Comparison of ENCODE assay signal across 19 cellular contexts in genomic region chr15:66633851-66634250, GRCh38.
A peak's percentile ranks its signal among the peaks of the same experiment; 100 is the strongest.
DNase-seq lines count a peak whose midpoint lies in the region; ATAC-seq and TF ChIP-seq lines count a peak whose summit lies in the region.
"Had no signal": no experiment of that assay in that cellular context is flagged by ENCODE, and none has a peak within 500 bp of the region (broad histone marks: within the 10 kb centered on the region; RNA-seq: fewer than 3 reads in every experiment).

No MANE protein-coding gene starts in this region.

- no peaks in the 10 kb centered on the region for H3K36me3 Mint-ChIP-seq in dendritic cell treated with granulocyte-macrophage colony-stimulating factor and Interleukin-4, amounts not matched to agents 40 ng/mL and 50 ng/mL, for 4 days (ENCODE audit: low read depth)
- no peaks in the 10 kb centered on the region for H3K36me3 Mint-ChIP-seq in nephron (ENCODE audit: low read depth)

- H3K4me1 ChIP-seq in cardiac muscle cell (ENCODE audit: low read depth) = peaks cover 48% of the 10 kb centered on the region
- no peaks in the 10 kb centered on the region for H3K4me1 ChIP-seq in upper lobe of right lung
- H3K4me1 ChIP-seq: Peyer's patch had no signal

- no peak for DNase-seq in cardiac muscle cell (ENCODE audit: low read depth in 1 of 2, low spot score in 1 of 2)
- no peak for DNase-seq in cardiac septum (ENCODE audit: low spot score)
- DNase-seq in upper lobe of right lung = no peak
- DNase-seq in 8988T = no peak
- DNase-seq in NCI-H748 (lab: John Stamatoyannopoulos, UW; ENCODE audit: unreplicated experiment) = no peak
- DNase-seq: GF-D8, GOT3, HFFc6, IMR-90, Kasumi-1, MM.1S, NCI-H1092 treated with DMSO at 0.1 percent for 48 hours, NCI-H2081 treated with DMSO at 0.1 percent for 48 hours, NCI-H510A treated with DMSO at 0.1 percent for 48 hours had no signal

- no peak for TF ChIP-seq CTCF in cardiac muscle cell (IDR thresholded peaks at IDR 0.05; ENCODE audit: low read depth, low read length)
- no peak for TF ChIP-seq CTCF in nephron (IDR thresholded peaks at IDR 0.05; ENCODE audit: unreplicated experiment in 3 of 3)
- TF ChIP-seq CTCF in upper lobe of right lung (IDR thresholded peaks at IDR 0.05) = no peak

- H3K27ac Mint-ChIP-seq in dendritic cell treated with granulocyte-macrophage colony-stimulating factor and Interleukin-4, amounts not matched to agents 40 ng/mL and 50 ng/mL, for 4 days = peak overlapping the region; percentile 20
- H3K27ac Mint-ChIP-seq in nephron = peak overlapping the region; percentile 88 to 96 (median 88)
- H3K27ac Mint-ChIP-seq: HFFc6 had no signal

- no peaks in the 10 kb centered on the region for H3K9me3 ChIP-seq in cardiac muscle cell (ENCODE audit: low read depth)
- no peaks in the 10 kb centered on the region for H3K9me3 ChIP-seq in upper lobe of right lung
- H3K9me3 ChIP-seq: Peyer's patch had no signal

- H3K27ac ChIP-seq in cardiac muscle cell = peak overlapping the region; percentile 96
- peak overlapping the region; percentile 30 for H3K27ac ChIP-seq in upper lobe of right lung
- H3K27ac ChIP-seq: C4-2B, Peyer's patch had no signal

- no peaks in the 10 kb centered on the region for H3K27me3 ChIP-seq in cardiac muscle cell
- H3K27me3 ChIP-seq in upper lobe of right lung = no peaks in the 10 kb centered on the region
- H3K27me3 ChIP-seq: Peyer's patch had no signal

- no peak for ATAC-seq in upper lobe of right lung
- ATAC-seq: Right ventricle myocardium inferior had no signal

- no peaks in the 10 kb centered on the region for H3K36me3 ChIP-seq in cardiac muscle cell
- no peaks in the 10 kb centered on the region for H3K36me3 ChIP-seq in upper lobe of right lung
- H3K36me3 ChIP-seq: Peyer's patch had no signal

- peaks cover 6% of the 10 kb centered on the region for H3K27me3 Mint-ChIP-seq in dendritic cell treated with granulocyte-macrophage colony-stimulating factor and Interleukin-4, amounts not matched to agents 40 ng/mL and 50 ng/mL, for 4 days
- H3K27me3 Mint-ChIP-seq in nephron (ENCODE audit: low read depth) = peaks cover 3% of the 10 kb centered on the region

- H3K9me3 Mint-ChIP-seq in dendritic cell treated with granulocyte-macrophage colony-stimulating factor and Interleukin-4, amounts not matched to agents 40 ng/mL and 50 ng/mL, for 4 days = no peaks in the 10 kb centered on the region
- no peaks in the 10 kb centered on the region for H3K9me3 Mint-ChIP-seq in nephron
- H3K9me3 Mint-ChIP-seq: HFFc6 had no signal

- H3K4me1 Mint-ChIP-seq in dendritic cell treated with granulocyte-macrophage colony-stimulating factor and Interleukin-4, amounts not matched to agents 40 ng/mL and 50 ng/mL, for 4 days (ENCODE audit: low read depth) = peaks cover 44% of the 10 kb centered on the region
- peaks cover 50% of the 10 kb centered on the region for H3K4me1 Mint-ChIP-seq in nephron

- no peak overlapping the region for H3K4me3 ChIP-seq in cardiac muscle cell
- H3K4me3 ChIP-seq in upper lobe of right lung = no peak overlapping the region
- H3K4me3 ChIP-seq: Peyer's patch had no signal

- intact Hi-C loops in cardiac septum (cut with DNase I) (no loop called here), upper lobe of right lung (cut with DNase I) (no loop called here)
- intact Hi-C loops in dendritic cell treated with granulocyte-macrophage colony-stimulating factor and Interleukin-4, amounts not matched to agents 40 ng/mL and 50 ng/mL, for 4 days (cut with micrococcal nuclease) = no loop called here

- H3K4me3 Mint-ChIP-seq in dendritic cell treated with granulocyte-macrophage colony-stimulating factor and Interleukin-4, amounts not matched to agents 40 ng/mL and 50 ng/mL, for 4 days = no peak overlapping the region
- peak overlapping the region in 1 of 3 experiments; percentile 10 for H3K4me3 Mint-ChIP-seq in nephron
- H3K4me3 Mint-ChIP-seq: HFFc6 had no signal
